Comparison of ENCODE assay signal across 9 cellular contexts in the genomic region with DNA sequence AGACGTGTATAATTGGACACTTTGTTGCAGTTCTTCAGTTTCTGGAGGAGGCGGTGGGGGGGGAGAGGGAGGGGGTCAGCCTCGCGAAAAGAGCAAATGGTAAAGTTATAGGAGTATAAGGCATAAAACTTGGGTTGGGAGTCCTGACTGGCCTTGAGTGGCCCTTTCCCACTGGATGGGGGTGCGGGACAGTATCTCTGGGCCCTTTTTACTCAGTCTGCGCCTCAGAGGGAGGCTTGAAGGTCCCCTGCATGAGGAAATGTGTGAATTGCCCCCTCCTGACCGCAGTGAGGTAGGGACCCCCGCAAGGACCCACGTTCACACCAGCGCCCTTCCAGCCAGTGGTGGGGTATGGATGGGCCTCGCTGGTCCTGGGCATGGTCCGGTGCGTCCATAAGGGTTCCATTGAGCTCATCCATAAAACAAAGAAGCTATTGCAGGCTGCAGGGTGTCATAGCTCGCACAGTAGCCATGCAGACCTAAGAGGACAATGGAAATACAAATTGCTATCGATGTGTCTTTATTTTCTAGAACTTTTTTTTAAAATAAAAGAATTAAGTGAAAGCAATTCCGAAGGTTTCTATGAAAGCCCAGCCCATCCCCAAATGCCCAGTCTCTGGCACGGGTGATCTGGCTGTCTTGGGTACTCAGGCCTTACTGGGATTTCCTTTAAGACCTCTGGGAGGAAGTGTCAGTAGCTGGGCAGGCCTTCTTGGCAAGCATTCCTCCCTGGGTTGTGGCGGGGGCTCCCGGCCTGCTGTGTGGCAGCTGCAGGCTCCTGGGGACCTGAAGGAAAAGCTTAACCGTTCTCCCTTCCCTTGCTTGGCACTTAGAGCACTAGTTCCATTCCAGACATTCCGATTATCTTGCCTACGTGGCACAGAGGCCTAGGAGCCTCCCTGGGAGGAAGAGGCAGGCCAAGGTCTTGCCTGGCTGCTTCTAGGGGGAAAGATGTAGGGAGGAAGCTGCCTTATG. TPM values are rescaled to one million over a fixed set of nuclear protein-coding genes. Genes with fewer than 3 reads are reported as not detected.
DNase-seq lines count a peak whose midpoint lies in the region; FAIRE-seq and TF ChIP-seq lines count a peak whose summit lies in the region.
"Had no signal": no experiment of that assay in that cellular context is flagged by ENCODE, and none has a peak within 500 bp of the region (broad histone marks: within the 10 kb centered on the region; RNA-seq: fewer than 3 reads in every experiment).

No MANE protein-coding gene starts in this region.

- H3K9me3 ChIP-seq in smooth muscle cell (replicated peaks; ENCODE audit: low read depth): no peaks in the 10 kb centered on the region

- no peaks in the 10 kb centered on the region for H3K27me3 ChIP-seq in bronchial epithelial cell (ENCODE audit: control insufficient read depth, insufficient read depth, low read length)
- no peaks in the 10 kb centered on the region for H3K27me3 ChIP-seq in smooth muscle cell (ENCODE audit: low read depth)

- DNase-seq in HCEC 1CT (peak; percentile 62), bronchial epithelial cell (ENCODE audit: low read depth) (peak; percentile 27), islet precursor cell (peak; percentile 86), smooth muscle cell (lab: John Stamatoyannopoulos, UW; ENCODE audit: unreplicated experiment) (peak; percentile 4), NCI-H446 (lab: John Stamatoyannopoulos, UW) (no peak), DMS53 treated with DMSO at 0.1 percent for 48 hours (lab: John Stamatoyannopoulos, UW; ENCODE audit: unreplicated experiment) (no peak), NCI-H2081 treated with DMSO at 0.1 percent for 48 hours (lab: John Stamatoyannopoulos, UW) (no peak)
- DNase-seq in activated CD4-positive, alpha-beta T cell treated with anti-CD3 and anti-CD28 coated beads for 4 hours: no peak
- DNase-seq: NCI-H2171 had no signal

- H3K4me1 ChIP-seq in smooth muscle cell (ENCODE audit: low read depth): peaks cover 13% of the 10 kb centered on the region

- H3K4me2 ChIP-seq in smooth muscle cell: peak overlapping the region; percentile 92

- H4K20me1 ChIP-seq in smooth muscle cell (ENCODE audit: low read depth): peaks cover 38% of the 10 kb centered on the region

- peak overlapping the region; percentile 92 for H2AFZ ChIP-seq in smooth muscle cell (ENCODE audit: low read depth)

- peak overlapping the region; percentile 92 for H3K27ac ChIP-seq in smooth muscle cell (ENCODE audit: low read depth)

- no peak for FAIRE-seq in bronchial epithelial cell (lab: Jason Lieb, UNC)

- peak overlapping the region; percentile 73 for H3K4me3 ChIP-seq in bronchial epithelial cell (ENCODE audit: low read depth, low read length)
- H3K4me3 ChIP-seq in smooth muscle cell: peak overlapping the region; percentile 96

- peak overlapping the region; percentile 94 for H3K9ac ChIP-seq in smooth muscle cell (ENCODE audit: low read depth)

- H3K79me2 ChIP-seq in smooth muscle cell (ENCODE audit: low read depth): peaks cover 70% of the 10 kb centered on the region

- 30% methylated on average over 22 of the region's 22 CpGs for WGBS in smooth muscle cell (ENCODE audit: low lambda C conversion rate)

- H3F3A ChIP-seq in smooth muscle cell (ENCODE audit: low read depth): peaks cover 11% of the 10 kb centered on the region

- TF ChIP-seq CTCF in bronchial epithelial cell (IDR thresholded peaks at IDR 0.05; ENCODE audit: insufficient read depth, low read length, severe bottlenecking): no peak
- TF ChIP-seq CTCF in smooth muscle cell (IDR thresholded peaks at IDR 0.05; ENCODE audit: borderline replicate concordance, insufficient read depth, poor library complexity, severe bottlenecking): no peak

- H3K36me3 ChIP-seq in bronchial epithelial cell (ENCODE audit: control insufficient read depth, insufficient read depth, low read length) (no peaks in the 10 kb centered on the region), smooth muscle cell (ENCODE audit: low read depth) (peaks cover 14% of the 10 kb centered on the region)

RNA-seq across cellular contexts. Expression of a gene that starts 1.4 kb away (rescaled TPM):
- 1.3 and 1.6 TPM in 2 replicates for total RNA-seq in bronchial epithelial cell
- 65.1 and 67.0 TPM in 2 replicates for total RNA-seq in smooth muscle cell
- polyA plus RNA-seq in smooth muscle cell: 21.6 and 34.7 TPM in 2 replicates

Comparison
In these comparisons a context has a peak if more than half of its experiments do, and no peak if none do; other contexts are left out.
1. DNase-seq: peak in HCEC 1CT (single experiment), bronchial epithelial cell (single experiment), islet precursor cell (single experiment) and smooth muscle cell (single experiment); none in NCI-H446 (0 of 2), DMS53 treated with DMSO at 0.1 percent for 48 hours (single experiment), activated CD4-positive, alpha-beta T cell treated with anti-CD3 and anti-CD28 coated beads for 4 hours (0 of 2) and NCI-H2081 treated with DMSO at 0.1 percent for 48 hours (single experiment).
2. RNA of a gene that starts 1.4 kb away (total RNA-seq): 65.1 to 67.0 TPM in smooth muscle cell; 1.3 to 1.6 TPM in bronchial epithelial cell; every median in the first group is over 10 times any median in the second.